In genomic region chr10:14859775-14860174, GRCh38 we compare ENCODE assay signal across 1 cellular context.
TF ChIP-seq lines count a peak whose summit lies in the region.

No MANE protein-coding gene starts in this region.

TF ChIP-seq in HepG2, 621 proteins besides CTCF, POLR2A, EP300 and RAD21:
- TF ChIP-seq ATF7 (IDR thresholded peaks at IDR 0.05) (peak; percentile 16; the same call in 1 of the 2 replicates), ATF7 (CRISPR knock-in tag; IDR thresholded peaks at IDR 0.05) (no peak), ZNF589 (CRISPR knock-in tag; conservative IDR thresholded peaks at IDR 0.05) (no peak)
